ENCODE assay signal across 9 cellular contexts in genomic region chr10:101214446-101215396, GRCh38. TPM values are rescaled to one million over a fixed set of nuclear protein-coding genes. Genes with fewer than 3 reads are reported as not detected.
DNase-seq lines count a peak whose midpoint lies in the region; ATAC-seq and TF ChIP-seq lines count a peak whose summit lies in the region.
"Had no signal": no experiment of that assay in that cellular context is flagged by ENCODE, and none has a peak within 500 bp of the region (broad histone marks: within the 10 kb centered on the region; RNA-seq: fewer than 3 reads in every experiment).

No MANE protein-coding gene starts in this region.

- H3K9ac ChIP-seq in parathyroid adenoma = no peak overlapping the region

- H3K27ac ChIP-seq in parathyroid adenoma = no peak overlapping the region
- H3K27ac ChIP-seq in upper lobe of left lung = no peak overlapping the region

- no peak overlapping the region for H3K4me3 ChIP-seq in parathyroid adenoma (ENCODE audit: low read depth, low read length)
- no peak overlapping the region for H3K4me3 ChIP-seq in upper lobe of left lung

- WGBS in upper lobe of left lung, 2 donors = 12 to 15% methylated on average over 42 to 49 of the region's 49 CpGs

- H3K4me1 Mint-ChIP-seq in activated T-helper 1 cell treated with anti-CD3 and anti-CD28 coated beads, Interleukin-12 subunit alpha, Interleukin-12 subunit beta, Interleukin-2, Interleukin-4 antibody, amounts not matched to agents 30 ng/mL and 10 ng/mL and 1 ng/mL, durations not matched to agents 14 hours and 24 hours and 36 hours (ENCODE audit: low read depth) = peaks cover 18% of the 10 kb centered on the region

- no peaks in the 10 kb centered on the region for H3K4me1 ChIP-seq in parathyroid adenoma
- peaks cover 32 to 49% (median 41%) of the 10 kb centered on the region in 4 donors for H3K4me1 ChIP-seq in upper lobe of left lung

- DNase-seq in ELR (ENCODE audit: low read depth) (peak; percentile 70), HT1080 (ENCODE audit: low read depth) (peak; percentile 55), RKO (ENCODE audit: low spot score) (peak; percentile 64), fibroblast of the conjunctiva (ENCODE audit: low read depth) (peak; percentile 13), upper lobe of left lung (peak; percentile 50 to 83), NCI-H2029 (lab: John Stamatoyannopoulos, UW) (no peak)
- DNase-seq in activated T-helper 1 cell treated with anti-CD3 and anti-CD28 coated beads, Interleukin-12 subunit alpha, Interleukin-12 subunit beta, Interleukin-2, Interleukin-4 antibody, amounts not matched to agents 30 ng/mL and 10 ng/mL and 1 ng/mL, durations not matched to agents 14 hours and 24 hours and 36 hours (ENCODE audit: low spot score) = peak; percentile 49

- peaks cover 63% of the 10 kb centered on the region for H3K27me3 Mint-ChIP-seq in activated T-helper 1 cell treated with anti-CD3 and anti-CD28 coated beads, Interleukin-12 subunit alpha, Interleukin-12 subunit beta, Interleukin-2, Interleukin-4 antibody, amounts not matched to agents 30 ng/mL and 10 ng/mL and 1 ng/mL, durations not matched to agents 14 hours and 24 hours and 36 hours (ENCODE audit: insufficient read depth)

- H3K9me3 ChIP-seq in parathyroid adenoma (ENCODE audit: control insufficient read depth, low read length) (no peaks in the 10 kb centered on the region), upper lobe of left lung (no peaks in the 10 kb centered on the region)

- no peak overlapping the region for H2AFZ ChIP-seq in parathyroid adenoma

- no peak overlapping the region for H3K4me2 ChIP-seq in parathyroid adenoma (ENCODE audit: low read length)

- intact Hi-C loops in activated T-helper 1 cell treated with anti-CD3 and anti-CD28 coated beads, Interleukin-12 subunit alpha, Interleukin-12 subunit beta, Interleukin-2, Interleukin-4 antibody, amounts not matched to agents 30 ng/mL and 10 ng/mL and 1 ng/mL, durations not matched to agents 14 hours and 24 hours and 36 hours (cut with micrococcal nuclease) = loop anchor here (1.0 to 5.0 kb wide), 5 partner anchors 77 to 566 kb away; no protein-coding TSS in a partner anchor

- H3K36me3 Mint-ChIP-seq in activated T-helper 1 cell treated with anti-CD3 and anti-CD28 coated beads, Interleukin-12 subunit alpha, Interleukin-12 subunit beta, Interleukin-2, Interleukin-4 antibody, amounts not matched to agents 30 ng/mL and 10 ng/mL and 1 ng/mL, durations not matched to agents 14 hours and 24 hours and 36 hours (ENCODE audit: low read depth) = no peaks in the 10 kb centered on the region

- H3K36me3 ChIP-seq in parathyroid adenoma (ENCODE audit: control insufficient read depth, insufficient read depth, low read length) (no peaks in the 10 kb centered on the region), upper lobe of left lung (no peaks in the 10 kb centered on the region)

- TF ChIP-seq POLR2A in upper lobe of left lung (IDR thresholded peaks at IDR 0.05) = no peak

- TF ChIP-seq CTCF in parathyroid adenoma (IDR thresholded peaks at IDR 0.05) = peak; percentile 78
- peak; percentile 63 to 88 (median 74) for TF ChIP-seq CTCF in upper lobe of left lung (IDR thresholded peaks at IDR 0.05)

- H3K27me3 ChIP-seq in parathyroid adenoma (ENCODE audit: control insufficient read depth, insufficient read depth, low read length) = peaks cover 15% of the 10 kb centered on the region
- peaks cover 0 to 72% (median 38%) of the 10 kb centered on the region in 4 donors for H3K27me3 ChIP-seq in upper lobe of left lung

- H3K27ac Mint-ChIP-seq in activated T-helper 1 cell treated with anti-CD3 and anti-CD28 coated beads, Interleukin-12 subunit alpha, Interleukin-12 subunit beta, Interleukin-2, Interleukin-4 antibody, amounts not matched to agents 30 ng/mL and 10 ng/mL and 1 ng/mL, durations not matched to agents 14 hours and 24 hours and 36 hours = peak overlapping the region; percentile 76

- no peaks in the 10 kb centered on the region for H3K9me3 Mint-ChIP-seq in activated T-helper 1 cell treated with anti-CD3 and anti-CD28 coated beads, Interleukin-12 subunit alpha, Interleukin-12 subunit beta, Interleukin-2, Interleukin-4 antibody, amounts not matched to agents 30 ng/mL and 10 ng/mL and 1 ng/mL, durations not matched to agents 14 hours and 24 hours and 36 hours

- H3K79me2 ChIP-seq in parathyroid adenoma = no peaks in the 10 kb centered on the region

- no peak overlapping the region for H3K4me3 Mint-ChIP-seq in activated T-helper 1 cell treated with anti-CD3 and anti-CD28 coated beads, Interleukin-12 subunit alpha, Interleukin-12 subunit beta, Interleukin-2, Interleukin-4 antibody, amounts not matched to agents 30 ng/mL and 10 ng/mL and 1 ng/mL, durations not matched to agents 14 hours and 24 hours and 36 hours

- peak; percentile 77 to 86 for ATAC-seq in upper lobe of left lung (ENCODE audit: low FRiP score in 2 of 2)

- TF ChIP-seq EP300 in upper lobe of left lung (IDR thresholded peaks at IDR 0.05) = no peak

RNA-seq across cellular contexts. Expression of gene LBX1, which starts 14.5 kb away (rescaled TPM):
- total RNA-seq in HT1080 (2014; rRNA removed; shearing (Covaris generic)) = not detected in 2 replicates
- not detected in 2 replicates for polyA plus RNA-seq in HT1080 (2015; cell fraction: cytosol; rRNA removed)
- polyA plus RNA-seq in HT1080 (2015; cell fraction: nucleus; rRNA removed) = not detected in 2 replicates
- not detected in 2 replicates for total RNA-seq in activated T-helper 1 cell treated with anti-CD3 and anti-CD28 coated beads, Interleukin-12 subunit alpha, Interleukin-12 subunit beta, Interleukin-2, Interleukin-4 antibody, amounts not matched to agents 30 ng/mL and 10 ng/mL and 1 ng/mL, durations not matched to agents 14 hours and 24 hours and 36 hours
- under 1 TPM in 2 of 6 donors, not detected in 4; 0.11 to 0.20 TPM for total RNA-seq in upper lobe of left lung
- total RNA-seq: glomerular endothelial cell had no signal
